20 cellular contexts compared by ENCODE assay signal in genomic region chrX:104742345-104742744, GRCh38.
DNase-seq lines count a peak whose midpoint lies in the region; ATAC-seq, FAIRE-seq and TF ChIP-seq lines count a peak whose summit lies in the region.
"Had no signal": no experiment of that assay in that cellular context is flagged by ENCODE, and none has a peak within 500 bp of the region (broad histone marks: within the 10 kb centered on the region; RNA-seq: fewer than 3 reads in every experiment).

No MANE protein-coding gene starts in this region.

- CTCF ChIA-PET in PC-3 (lab: Charles Lee): no interaction called here

- H3K9me3 ChIP-seq in PC-3 (ENCODE audit: low read length) (no peaks in the 10 kb centered on the region), right lobe of liver (no peaks in the 10 kb centered on the region), colonic mucosa (no peaks in the 10 kb centered on the region)

- peak overlapping the region; percentile 79 for H3K27ac ChIP-seq in PC-3 (ENCODE audit: low read length)
- H3K27ac ChIP-seq in right lobe of liver: no peak overlapping the region
- no peak overlapping the region for H3K27ac ChIP-seq in colonic mucosa
- H3K27ac ChIP-seq: SK-N-MC had no signal

- peak overlapping the region; percentile 14; the same call in 1 of the 2 replicates for H3K4me3 ChIP-seq in PC-3 (ENCODE audit: low read length)
- no peak overlapping the region for H3K4me3 ChIP-seq in bronchial epithelial cell (ENCODE audit: low read depth, low read length)
- no peak overlapping the region for H3K4me3 ChIP-seq in right lobe of liver
- no peak overlapping the region for H3K4me3 ChIP-seq in colonic mucosa
- H3K4me3 ChIP-seq: GM12878, SK-N-MC had no signal

- intact Hi-C loops in PC-3 (cut with micrococcal nuclease): loop anchor here (1.0 to 10.0 kb wide), 3 partner anchors 112 to 232 kb away; no protein-coding TSS in a partner anchor
- intact Hi-C loops in right lobe of liver (cut with DNase I): no loop called here
- intact Hi-C loops in colonic mucosa (cut with DNase I): no loop called here

- no peak overlapping the region for H3K9ac ChIP-seq in PC-3 (ENCODE audit: low read length)
- H3K9ac ChIP-seq in colonic mucosa (ENCODE audit: low read depth in 2 of 2, low read length in 2 of 2): no peak overlapping the region

- H3K79me2 ChIP-seq in PC-3 (ENCODE audit: low read length): no peaks in the 10 kb centered on the region

- H3K4me1 ChIP-seq in PC-3 (ENCODE audit: insufficient read depth, low read length) (peaks cover 37% of the 10 kb centered on the region), right lobe of liver (no peaks in the 10 kb centered on the region), colonic mucosa (no peaks in the 10 kb centered on the region)

- no peaks in the 10 kb centered on the region for H3K27me3 ChIP-seq in PC-3 (ENCODE audit: low read length)
- no peaks in the 10 kb centered on the region for H3K27me3 ChIP-seq in bronchial epithelial cell (ENCODE audit: control insufficient read depth, insufficient read depth, low read length)
- peaks cover 0 to 4% of the 10 kb centered on the region in 2 donors for H3K27me3 ChIP-seq in right lobe of liver
- H3K27me3 ChIP-seq in colonic mucosa: no peaks in the 10 kb centered on the region

- H3K9me2 ChIP-seq in PC-3 (replicated peaks; ENCODE audit: low read length): no peaks in the 10 kb centered on the region

- TF ChIP-seq CTCF in PC-3 (conservative IDR thresholded peaks at IDR 0.05; ENCODE audit: low read depth, low read length): no peak
- no peak for TF ChIP-seq CTCF in bronchial epithelial cell (IDR thresholded peaks at IDR 0.05; ENCODE audit: insufficient read depth, low read length, severe bottlenecking)
- no peak for TF ChIP-seq CTCF in right lobe of liver (IDR thresholded peaks at IDR 0.05)
- no peak for TF ChIP-seq CTCF in colonic mucosa (IDR thresholded peaks at IDR 0.05)

- no TSS peak for BruUV-seq in PC-3 (replicated peaks; lab: Mats Ljungman, UMichigan)

- in situ Hi-C loops in Caki2 (cut with HindIII; ENCODE audit: low pct_unique_long_range_greater_than_20kb, low sequenced_read_pairs): no loop called here

- H3K36me3 ChIP-seq in PC-3 (ENCODE audit: low read depth, low read length): no peaks in the 10 kb centered on the region
- no peaks in the 10 kb centered on the region for H3K36me3 ChIP-seq in bronchial epithelial cell (ENCODE audit: control insufficient read depth, insufficient read depth, low read length)
- no peaks in the 10 kb centered on the region for H3K36me3 ChIP-seq in right lobe of liver
- H3K36me3 ChIP-seq in colonic mucosa: no peaks in the 10 kb centered on the region

- peak; percentile 44 for DNase-seq in Caki2 (ENCODE audit: low read depth)
- peak; percentile 88 for DNase-seq in PC-3
- DNase-seq in bronchial epithelial cell (ENCODE audit: low read depth): peak; percentile 18
- no peak for DNase-seq in right lobe of liver
- DNase-seq in GOT3 (lab: John Stamatoyannopoulos, UW): no peak
- no peak for DNase-seq in colonic mucosa
- DNase-seq in activated T-cell treated with anti-CD3 and anti-CD28 coated beads for 4 hours: no peak
- DNase-seq: DMS 273 treated with DMSO at 0.1 percent for 48 hours, EL, KG1, MV-4-11, NCI-H1417 treated with DMSO at 0.1 percent for 48 hours, NCI-H187 treated with DMSO at 0.1 percent for 48 hours, NCI-H345, NCI-H526 had no signal

- POLR2A ChIA-PET in PC-3 (lab: Charles Lee; ENCODE audit: unreplicated experiment): interaction anchor here (0.5 to 1.0 kb wide), 2 partner anchors 22 to 112 kb away, joined by 3 read pairs; no protein-coding TSS in a partner anchor

- ATAC-seq in PC-3: peak; percentile 91
- peak; percentile 52 to 95 (median 84) for ATAC-seq in right lobe of liver
- no peak for ATAC-seq in GM21737 (IDR thresholded peaks at IDR 0.05; ENCODE audit: unreplicated experiment)
- ATAC-seq: GM12878, Right ventricle myocardium inferior had no signal

- H3F3A ChIP-seq in PC-3 (ENCODE audit: low read length, unreplicated experiment): no peaks in the 10 kb centered on the region

- no peaks in the 10 kb centered on the region for H4K20me1 ChIP-seq in PC-3 (ENCODE audit: low read length)

- no peak overlapping the region for H2AFZ ChIP-seq in PC-3 (ENCODE audit: low read length)

- no peak for FAIRE-seq in bronchial epithelial cell (lab: Jason Lieb, UNC)
- FAIRE-seq: GM12878, H1 had no signal

- no peak for TF ChIP-seq POLR2A in right lobe of liver (IDR thresholded peaks at IDR 0.05)

- H3K4me2 ChIP-seq in PC-3 (ENCODE audit: low read length): peak overlapping the region; percentile 65

Comparison
In these comparisons a context has a peak if more than half of its experiments do, and no peak if none do; other contexts are left out.
1. DNase-seq: peak in Caki2 (single experiment), PC-3 (single experiment) and bronchial epithelial cell (single experiment); none in right lobe of liver (0 of 3), GOT3 (single experiment), colonic mucosa (single experiment) and activated T-cell treated with anti-CD3 and anti-CD28 coated beads for 4 hours (single experiment).